22 cellular contexts compared by ENCODE assay signal in genomic region chr7:134453526-134453925, GRCh38. TPM values are rescaled to one million over a fixed set of nuclear protein-coding genes. Genes with fewer than 3 reads are reported as not detected.
DNase-seq lines count a peak whose midpoint lies in the region; ATAC-seq and TF ChIP-seq lines count a peak whose summit lies in the region.
"Had no signal": no experiment of that assay in that cellular context is flagged by ENCODE, and none has a peak within 500 bp of the region (broad histone marks: within the 10 kb centered on the region; RNA-seq: fewer than 3 reads in every experiment).

No MANE protein-coding gene starts in this region.

- TF ChIP-seq CTCF in PC-9 (conservative IDR thresholded peaks at IDR 0.05) = no peak
- TF ChIP-seq CTCF in fibroblast of villous mesenchyme (IDR thresholded peaks at IDR 0.05; ENCODE audit: insufficient read depth, low read depth, low read length) = no peak
- no peak for TF ChIP-seq CTCF in gastrocnemius medialis (IDR thresholded peaks at IDR 0.05 in 4 of 5, conservative IDR thresholded peaks at IDR 0.05 in 1 of 5)

- POLR2A ChIA-PET in PC-9 (lab: Charles Lee; ENCODE audit: unreplicated experiment) = interaction anchor here (0.6 kb wide), 1 partner anchor 27 kb away, joined by 3 read pairs; no protein-coding TSS in a partner anchor

- CTCF ChIA-PET in PC-9 (lab: Charles Lee) = interaction anchor here (0.7 kb wide), 1 partner anchor 59 kb away, joined by 3 read pairs; no protein-coding TSS in a partner anchor

- H4K20me1 ChIP-seq in PC-9 (ENCODE audit: insufficient read depth) = peaks cover 75% of the 10 kb centered on the region

- in situ Hi-C loops in gastrocnemius medialis (cut with MboI; ENCODE audit: low sequenced_read_pairs in 4 of 4) = no loop called here

- peaks cover 96% of the 10 kb centered on the region for H3F3A ChIP-seq in PC-9 (ENCODE audit: insufficient read depth, low read depth)

- no TSS peak for BruUV-seq in PC-9 (replicated peaks; lab: Mats Ljungman, UMichigan)

- no peak for TF ChIP-seq POLR2A in gastrocnemius medialis (IDR thresholded peaks at IDR 0.05)

- H3K9me2 ChIP-seq in PC-9 (ENCODE audit: insufficient read depth) = no peaks in the 10 kb centered on the region

- peaks cover 96% of the 10 kb centered on the region for H3K79me2 ChIP-seq in PC-9 (ENCODE audit: low read depth)

- H3K4me1 ChIP-seq in PC-9 (replicated peaks; ENCODE audit: insufficient read depth) = peaks cover 89% of the 10 kb centered on the region
- H3K4me1 ChIP-seq in gastrocnemius medialis = peaks cover 29 to 45% of the 10 kb centered on the region in 2 donors
- H3K4me1 ChIP-seq: uterus had no signal

- H2AFZ ChIP-seq in PC-9 = no peak overlapping the region

- intact Hi-C loops in PC-9 (cut with micrococcal nuclease; ENCODE audit: unreplicated experiment) = no loop called here
- intact Hi-C loops in gastrocnemius medialis (cut with DNase I; ENCODE audit: low total_unique reads) = loop anchor here (5.0 kb wide), 1 partner anchor 136 kb away; the partner anchor contains the start of gene SLC35B4

- H3K27me3 ChIP-seq in PC-9 (ENCODE audit: insufficient read depth, low read depth) = no peaks in the 10 kb centered on the region
- no peaks in the 10 kb centered on the region for H3K27me3 ChIP-seq in gastrocnemius medialis
- H3K27me3 ChIP-seq: foreskin keratinocyte, pancreas, right lobe of liver, suprapubic skin, uterus had no signal

- DNase-seq in EH (ENCODE audit: low read depth) = peak; percentile 26
- no peak for DNase-seq in PC-9
- DNase-seq in fibroblast of villous mesenchyme (ENCODE audit: low read depth) = peak; percentile 22
- no peak for DNase-seq in gastrocnemius medialis
- DNase-seq in middle frontal gyrus (ENCODE audit: extremely low spot score, low spot score) = no peak
- DNase-seq: activated CD4-positive, alpha-beta T cell treated with anti-CD3 and anti-CD28 coated beads for 4 hours; activated T-cell treated with anti-CD3 and anti-CD28 coated beads, Interleukin-2, amount 50 U/mL, for 24 hours; CD4-positive, alpha-beta memory T cell; foreskin keratinocyte; left cardiac atrium; mesendoderm; pancreas; right lobe of liver; stimulated activated CD4-positive, alpha-beta T cell treated with anti-CD3 and anti-CD28 coated beads, Interleukin-12 subunit alpha, Interleukin-12 subunit beta, amount 100 ng/mL, for 4 hours; stimulated activated CD4-positive, alpha-beta T cell treated with anti-CD3 and anti-CD28 coated beads, Interleukin-4, amount 100 ng/mL, for 24 hours; uterus had no signal

- ATAC-seq in gastrocnemius medialis (no peak), GM19395 (IDR thresholded peaks at IDR 0.05; ENCODE audit: unreplicated experiment) (no peak), HG03159 (IDR thresholded peaks at IDR 0.05; ENCODE audit: unreplicated experiment) (no peak)
- ATAC-seq: foreskin keratinocyte; pancreas; stimulated activated effector memory CD8-positive, alpha-beta T cell treated with anti-CD3 and anti-CD28 coated beads, Interleukin-12 subunit alpha, Interleukin-12 subunit beta, amount 100 ng/mL, for 72 hours had no signal

- H3K9me3 ChIP-seq in PC-9 (ENCODE audit: insufficient read depth, low read depth) (no peaks in the 10 kb centered on the region), gastrocnemius medialis (no peaks in the 10 kb centered on the region)
- H3K9me3 ChIP-seq: pancreas, right lobe of liver, suprapubic skin, uterus had no signal

- H3K4me2 ChIP-seq in PC-9 = peak overlapping the region; percentile 91

- H3K27ac ChIP-seq in PC-9 (peak overlapping the region; percentile 97), gastrocnemius medialis (peak overlapping the region; percentile 16 to 67 (median 56))
- H3K27ac ChIP-seq: foreskin keratinocyte, suprapubic skin, uterus, VCaP had no signal

- peak overlapping the region; percentile 93 for H3K4me3 ChIP-seq in PC-9
- no peak overlapping the region for H3K4me3 ChIP-seq in fibroblast of villous mesenchyme (ENCODE audit: low read depth, low read length)
- no peak overlapping the region for H3K4me3 ChIP-seq in gastrocnemius medialis
- H3K4me3 ChIP-seq: coronary artery, pancreas, right lobe of liver, suprapubic skin, uterus had no signal

- H3K36me3 ChIP-seq in PC-9 (ENCODE audit: low read depth) (peaks cover 91% of the 10 kb centered on the region), gastrocnemius medialis (peaks cover 0 to 35% of the 10 kb centered on the region in 2 donors)
- H3K36me3 ChIP-seq: right lobe of liver, uterus had no signal

RNA-seq across cellular contexts. Expression of gene AKR1B1, which starts 5.4 kb away (rescaled TPM):
- total RNA-seq in PC-9 (2021) (1,009 and 1,328 TPM in 2 replicates), fibroblast of villous mesenchyme (102 and 542 TPM in 2 replicates), gastrocnemius medialis (100 to 1,000 TPM in 1 of 4 donors, 10 to 100 TPM in 3; 87.3 to 119 (median 95.6) TPM)

Comparison
In these comparisons a context has a peak if more than half of its experiments do, and no peak if none do; other contexts are left out.
1. DNase-seq: peak in EH (single experiment) and fibroblast of villous mesenchyme (single experiment); none in PC-9 (0 of 2), gastrocnemius medialis (0 of 2) and middle frontal gyrus (single experiment).